Comparison of ENCODE assay signal across 11 cellular contexts in genomic region chr2:53460347-53460746, GRCh38.
DNase-seq lines count a peak whose midpoint lies in the region; TF ChIP-seq lines count a peak whose summit lies in the region.
"Had no signal": no experiment of that assay in that cellular context is flagged by ENCODE, and none has a peak within 500 bp of the region (broad histone marks: within the 10 kb centered on the region; RNA-seq: fewer than 3 reads in every experiment).

No MANE protein-coding gene starts in this region.

- no peaks in the 10 kb centered on the region for H3K36me3 ChIP-seq in A673 (ENCODE audit: insufficient read depth, low read length, poor library complexity, severe bottlenecking)

- BruUV-seq in A673 (replicated peaks; lab: Mats Ljungman, UMichigan): no TSS peak

- H3K4me1 ChIP-seq in A673 (ENCODE audit: insufficient read depth, low read length, poor library complexity, severe bottlenecking): no peaks in the 10 kb centered on the region

- intact Hi-C loops in A673 (cut with micrococcal nuclease; ENCODE audit: unreplicated experiment): no loop called here

- no peak overlapping the region for H3K4me3 ChIP-seq in A673 (ENCODE audit: low read depth, low read length, poor library complexity, severe bottlenecking)
- H3K4me3 ChIP-seq: PC-9 had no signal

- no peak for TF ChIP-seq CTCF in A673 (conservative IDR thresholded peaks at IDR 0.05; ENCODE audit: low read depth, low read length)

- DNase-seq in A673 (ENCODE audit: low spot score) (peak; percentile 33), DMS53 (lab: John Stamatoyannopoulos, UW) (peak; percentile 79), NCI-H69 (lab: John Stamatoyannopoulos, UW) (peak; percentile 100), erythroblast (lab: John Stamatoyannopoulos, UW) (peak; percentile 4 to 19), mesenteric fat pad (ENCODE audit: low spot score) (no peak), hypothalamus (lab: John Stamatoyannopoulos, UW) (no peak), KG1 (lab: John Stamatoyannopoulos, UW) (no peak), NOMO-1 treated with DMSO at 0.1 percent for 48 hours (lab: John Stamatoyannopoulos, UW; ENCODE audit: unreplicated experiment) (no peak)
- DNase-seq: activated CD4-positive, alpha-beta T cell treated with anti-CD3 and anti-CD28 coated beads, Interleukin-2, amount 50 U/mL, for 4 hours; glutamatergic neuron; PC-9 had no signal

- POLR2A ChIA-PET in A673 (lab: Charles Lee; ENCODE audit: low non-redundant PET): no interaction called here

- no peaks in the 10 kb centered on the region for H3K9me3 ChIP-seq in A673 (ENCODE audit: low read depth, low read length, poor library complexity, severe bottlenecking)

- H3K27ac ChIP-seq in A673 (ENCODE audit: low read depth, low read length, poor library complexity, severe bottlenecking): no peak overlapping the region
- H3K27ac ChIP-seq: PC-9 had no signal

- CTCF ChIA-PET in A673 (lab: Charles Lee): no interaction called here

- TF ChIP-seq POLR2A in erythroblast (IDR thresholded peaks at IDR 0.05; ENCODE audit: low read length): no peak

- H3K27me3 ChIP-seq in A673 (replicated peaks; ENCODE audit: insufficient read depth, low read depth, low read length, poor library complexity): no peaks in the 10 kb centered on the region

Comparison
In these comparisons a context has a peak if more than half of its experiments do, and no peak if none do; other contexts are left out.
1. DNase-seq: peak in A673 (single experiment), DMS53 (single experiment), NCI-H69 (single experiment) and erythroblast (2 of 2); none in mesenteric fat pad (single experiment), hypothalamus (0 of 51), KG1 (single experiment) and NOMO-1 treated with DMSO at 0.1 percent for 48 hours (single experiment).